ENCODE assay signal across 17 cellular contexts in genomic region chr10:130432850-130433249, GRCh38.
DNase-seq lines count a peak whose midpoint lies in the region; ATAC-seq and TF ChIP-seq lines count a peak whose summit lies in the region.
"Had no signal": no experiment of that assay in that cellular context is flagged by ENCODE, and none has a peak within 500 bp of the region (broad histone marks: within the 10 kb centered on the region; RNA-seq: fewer than 3 reads in every experiment).

No MANE protein-coding gene starts in this region.

- H3K9me3 ChIP-seq in right atrium auricular region (no peaks in the 10 kb centered on the region), right cardiac atrium (ENCODE audit: control insufficient read depth, low read length) (no peaks in the 10 kb centered on the region), gastrocnemius medialis (no peaks in the 10 kb centered on the region)
- H3K9me3 ChIP-seq: A549, Caco-2 had no signal

- in situ Hi-C loops in gastrocnemius medialis (cut with MboI; ENCODE audit: low sequenced_read_pairs in 4 of 4), result no loop called here

- H3K27ac ChIP-seq in right atrium auricular region (no peak overlapping the region), right cardiac atrium (ENCODE audit: low read length) (no peak overlapping the region), gastrocnemius medialis (no peak overlapping the region)
- H3K27ac ChIP-seq: 22Rv1, A549, C4-2B, HL-60 had no signal

- TF ChIP-seq CTCF in right atrium auricular region (IDR thresholded peaks at IDR 0.05), result no peak
- TF ChIP-seq CTCF in osteocyte (IDR thresholded peaks at IDR 0.05), result no peak
- no peak for TF ChIP-seq CTCF in gastrocnemius medialis (IDR thresholded peaks at IDR 0.05 in 4 of 5, conservative IDR thresholded peaks at IDR 0.05 in 1 of 5)

- intact Hi-C loops in right cardiac atrium (cut with DNase I), result no loop called here
- intact Hi-C loops in gastrocnemius medialis (cut with DNase I; ENCODE audit: low total_unique reads), result no loop called here

- no peaks in the 10 kb centered on the region for H3K4me1 ChIP-seq in right atrium auricular region
- H3K4me1 ChIP-seq in right cardiac atrium (ENCODE audit: control insufficient read depth, insufficient read depth, low read length), result no peaks in the 10 kb centered on the region
- no peaks in the 10 kb centered on the region for H3K4me1 ChIP-seq in gastrocnemius medialis
- H3K4me1 ChIP-seq: A549, Caco-2 had no signal

- H3K9me3 Mint-ChIP-seq in activated CD8-positive, alpha-beta memory T cell treated with anti-CD3 and anti-CD28 coated beads, Interleukin-2, amount 10 ng/mL, durations not matched to agents 7 days and 5 days (ENCODE audit: low read depth), result peaks cover 2% of the 10 kb centered on the region
- peaks cover 59% of the 10 kb centered on the region for H3K9me3 Mint-ChIP-seq in osteocyte (ENCODE audit: unreplicated experiment)
- H3K9me3 Mint-ChIP-seq: CD4-positive, alpha-beta T cell had no signal

- no peak for TF ChIP-seq POLR2A in gastrocnemius medialis (IDR thresholded peaks at IDR 0.05)

- CTCF ChIA-PET in activated CD8-positive, alpha-beta memory T cell treated with anti-CD3 and anti-CD28 coated beads, Interleukin-2, amount 10 ng/mL, durations not matched to agents 7 days and 5 days (lab: Charles Lee), result no interaction called here

- peak; percentile 47 for DNase-seq in activated CD8-positive, alpha-beta memory T cell treated with anti-CD3 and anti-CD28 coated beads for 24 hours
- no peak for DNase-seq in activated CD8-positive, alpha-beta memory T cell treated with anti-CD3 and anti-CD28 coated beads, Interleukin-2, amount 10 ng/mL, durations not matched to agents 7 days and 5 days
- DNase-seq in right atrium auricular region (ENCODE audit: low spot score), result peak; percentile 13
- no peak for DNase-seq in right cardiac atrium
- peak; percentile 65 for DNase-seq in osteocyte (ENCODE audit: extremely low spot score, unreplicated experiment)
- DNase-seq in gastrocnemius medialis, result no peak
- no peak for DNase-seq in NCI-H2029 (lab: John Stamatoyannopoulos, UW)
- DNase-seq: AML-193; Caco-2; CD4-positive, alpha-beta T cell; HFFc6 had no signal

- no peaks in the 10 kb centered on the region for H3K36me3 ChIP-seq in right atrium auricular region
- no peaks in the 10 kb centered on the region for H3K36me3 ChIP-seq in gastrocnemius medialis

- H3K36me3 Mint-ChIP-seq in activated CD8-positive, alpha-beta memory T cell treated with anti-CD3 and anti-CD28 coated beads, Interleukin-2, amount 10 ng/mL, durations not matched to agents 7 days and 5 days, result no peaks in the 10 kb centered on the region
- peaks cover 2% of the 10 kb centered on the region for H3K36me3 Mint-ChIP-seq in osteocyte (ENCODE audit: unreplicated experiment)

- no peak overlapping the region for H3K4me3 ChIP-seq in right atrium auricular region
- H3K4me3 ChIP-seq in right cardiac atrium (ENCODE audit: low read length), result no peak overlapping the region
- H3K4me3 ChIP-seq in gastrocnemius medialis, result no peak overlapping the region
- H3K4me3 ChIP-seq: A549, GM23338 had no signal

- no peak for ATAC-seq in activated CD8-positive, alpha-beta memory T cell treated with anti-CD3 and anti-CD28 coated beads, Interleukin-2, amount 10 ng/mL, durations not matched to agents 7 days and 5 days
- ATAC-seq in right cardiac atrium, result no peak
- no peak for ATAC-seq in gastrocnemius medialis
- ATAC-seq: A549, GM23338, HCT116 had no signal

- 75% methylated on average over 9 of the region's 9 CpGs for WGBS in right cardiac atrium

- no peaks in the 10 kb centered on the region for H3K4me1 Mint-ChIP-seq in activated CD8-positive, alpha-beta memory T cell treated with anti-CD3 and anti-CD28 coated beads, Interleukin-2, amount 10 ng/mL, durations not matched to agents 7 days and 5 days
- H3K4me1 Mint-ChIP-seq in osteocyte (ENCODE audit: unreplicated experiment), result no peaks in the 10 kb centered on the region
- H3K4me1 Mint-ChIP-seq: GM23338 had no signal

- H3K27me3 ChIP-seq in right atrium auricular region (no peaks in the 10 kb centered on the region), right cardiac atrium (ENCODE audit: control insufficient read depth, insufficient read depth) (no peaks in the 10 kb centered on the region), gastrocnemius medialis (no peaks in the 10 kb centered on the region)

- no peak overlapping the region for H3K27ac Mint-ChIP-seq in activated CD8-positive, alpha-beta memory T cell treated with anti-CD3 and anti-CD28 coated beads, Interleukin-2, amount 10 ng/mL, durations not matched to agents 7 days and 5 days
- H3K27ac Mint-ChIP-seq in osteocyte (ENCODE audit: unreplicated experiment), result no peak overlapping the region
- H3K27ac Mint-ChIP-seq: CD4-positive, alpha-beta T cell; GM23338; HFFc6 had no signal

- H3K27me3 Mint-ChIP-seq in activated CD8-positive, alpha-beta memory T cell treated with anti-CD3 and anti-CD28 coated beads, Interleukin-2, amount 10 ng/mL, durations not matched to agents 7 days and 5 days, result no peaks in the 10 kb centered on the region
- no peaks in the 10 kb centered on the region for H3K27me3 Mint-ChIP-seq in osteocyte (ENCODE audit: unreplicated experiment)
- H3K27me3 Mint-ChIP-seq: CD4-positive, alpha-beta T cell had no signal

- no peak overlapping the region for H3K4me3 Mint-ChIP-seq in activated CD8-positive, alpha-beta memory T cell treated with anti-CD3 and anti-CD28 coated beads, Interleukin-2, amount 10 ng/mL, durations not matched to agents 7 days and 5 days
- H3K4me3 Mint-ChIP-seq in osteocyte (ENCODE audit: unreplicated experiment), result no peak overlapping the region
- H3K4me3 Mint-ChIP-seq: CD4-positive, alpha-beta T cell; GM23338; HFFc6 had no signal

Comparison
In these comparisons a context has a peak if more than half of its experiments do, and no peak if none do; other contexts are left out.
1. DNase-seq: peak in activated CD8-positive, alpha-beta memory T cell treated with anti-CD3 and anti-CD28 coated beads for 24 hours (single experiment), right atrium auricular region (single experiment) and osteocyte (single experiment); none in activated CD8-positive, alpha-beta memory T cell treated with anti-CD3 and anti-CD28 coated beads, Interleukin-2, amount 10 ng/mL, durations not matched to agents 7 days and 5 days (single experiment), right cardiac atrium (0 of 3), gastrocnemius medialis (0 of 2) and NCI-H2029 (single experiment).